In the genomic region with DNA sequence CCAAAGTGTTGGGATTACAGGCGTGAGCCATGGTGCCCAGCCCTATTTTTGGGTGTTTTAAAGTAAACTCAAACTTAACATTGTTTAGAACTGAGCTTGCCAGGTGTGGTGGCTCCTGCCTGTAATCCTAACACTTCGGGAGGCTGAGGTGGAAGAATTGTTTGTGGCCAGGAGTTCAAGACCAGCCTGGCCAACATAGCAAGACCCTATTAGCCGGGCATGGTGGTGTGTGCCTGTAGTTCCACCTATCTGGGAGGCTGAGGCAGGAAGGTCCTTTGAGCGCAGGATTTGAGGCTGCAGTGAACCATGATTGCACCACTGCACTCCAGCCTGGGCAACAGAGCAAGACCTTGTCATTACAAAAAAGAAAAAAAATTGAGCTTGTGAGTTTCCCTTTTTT, we compare ENCODE assay signal across 1 cellular context.
TF ChIP-seq lines count a peak whose summit lies in the region.

No MANE protein-coding gene starts in this region.

TF ChIP-seq in IMR-90, 13 proteins besides CTCF, POLR2A, EP300 and RAD21:
- TF ChIP-seq NFE2L2 (IDR thresholded peaks at IDR 0.05; ENCODE audit: low read depth, low read length) (no peak), RCOR1 (IDR thresholded peaks at IDR 0.05; ENCODE audit: insufficient replicate concordance, low read length) (no peak), BHLHE40 (IDR thresholded peaks at IDR 0.05; ENCODE audit: low read depth, low read length) (no peak), RFX5 (IDR thresholded peaks at IDR 0.05; ENCODE audit: low read depth, low read length) (no peak), MAZ (IDR thresholded peaks at IDR 0.05; ENCODE audit: borderline replicate concordance, low read depth, low read length) (no peak), CEBPB (IDR thresholded peaks at IDR 0.05; ENCODE audit: low read depth, low read length) (no peak), CHD1 (IDR thresholded peaks at IDR 0.05; ENCODE audit: low read depth, low read length) (no peak), FOS (IDR thresholded peaks at IDR 0.05; ENCODE audit: low read depth, low read length) (no peak), MXI1 (IDR thresholded peaks at IDR 0.05; ENCODE audit: borderline replicate concordance, low read depth, low read length) (no peak), SMC3 (IDR thresholded peaks at IDR 0.05; ENCODE audit: low read depth, low read length) (no peak), MAFK (IDR thresholded peaks at IDR 0.05; ENCODE audit: low read depth, low read length) (no peak)
- TF ChIP-seq, protein P1, sequence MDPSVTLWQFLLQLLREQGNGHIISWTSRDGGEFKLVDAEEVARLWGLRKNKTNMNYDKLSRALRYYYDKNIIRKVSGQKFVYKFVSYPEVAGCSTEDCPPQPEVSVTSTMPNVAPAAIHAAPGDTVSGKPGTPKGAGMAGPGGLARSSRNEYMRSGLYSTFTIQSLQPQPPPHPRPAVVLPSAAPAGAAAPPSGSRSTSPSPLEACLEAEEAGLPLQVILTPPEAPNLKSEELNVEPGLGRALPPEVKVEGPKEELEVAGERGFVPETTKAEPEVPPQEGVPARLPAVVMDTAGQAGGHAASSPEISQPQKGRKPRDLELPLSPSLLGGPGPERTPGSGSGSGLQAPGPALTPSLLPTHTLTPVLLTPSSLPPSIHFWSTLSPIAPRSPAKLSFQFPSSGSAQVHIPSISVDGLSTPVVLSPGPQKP (IDR thresholded peaks at IDR 0.05; ENCODE audit: borderline replicate concordance, low read depth, low read length), result no peak
- TF ChIP-seq, protein P2, sequence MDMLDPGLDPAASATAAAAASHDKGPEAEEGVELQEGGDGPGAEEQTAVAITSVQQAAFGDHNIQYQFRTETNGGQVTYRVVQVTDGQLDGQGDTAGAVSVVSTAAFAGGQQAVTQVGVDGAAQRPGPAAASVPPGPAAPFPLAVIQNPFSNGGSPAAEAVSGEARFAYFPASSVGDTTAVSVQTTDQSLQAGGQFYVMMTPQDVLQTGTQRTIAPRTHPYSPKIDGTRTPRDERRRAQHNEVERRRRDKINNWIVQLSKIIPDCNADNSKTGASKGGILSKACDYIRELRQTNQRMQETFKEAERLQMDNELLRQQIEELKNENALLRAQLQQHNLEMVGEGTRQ (IDR thresholded peaks at IDR 0.05; ENCODE audit: low read depth, low read length), result no peak
TF ChIP-seq in IMR-90: peak in this region for 0.
